In the genomic region with DNA sequence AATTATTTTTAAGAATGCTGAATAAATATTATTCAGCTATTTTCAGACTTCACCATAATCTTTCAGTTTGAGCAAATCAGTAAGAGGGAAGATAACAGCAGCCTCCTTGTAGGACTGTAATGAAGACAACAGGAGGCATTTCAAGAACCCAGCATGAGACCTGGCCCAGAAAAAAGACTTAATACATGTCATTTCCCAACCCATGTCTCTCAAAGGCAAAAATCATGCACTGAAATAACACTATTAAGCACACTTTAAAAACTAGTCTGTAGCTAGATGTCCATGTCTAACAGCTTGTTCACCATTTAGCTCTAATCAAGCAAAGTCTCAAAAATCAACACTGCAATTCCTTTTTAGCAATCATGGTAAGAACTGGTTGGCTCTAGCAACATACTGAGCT, we compare ENCODE assay signal across 25 cellular contexts.
A peak's percentile ranks its signal among the peaks of the same experiment; 100 is the strongest.
DNase-seq lines count a peak whose midpoint lies in the region; ATAC-seq and TF ChIP-seq lines count a peak whose summit lies in the region.
"Had no signal": no experiment of that assay in that cellular context is flagged by ENCODE, and none has a peak within 500 bp of the region (broad histone marks: within the 10 kb centered on the region; RNA-seq: fewer than 3 reads in every experiment).

No MANE protein-coding gene starts in this region.

- H3K23me2 ChIP-seq in H9 (ENCODE audit: insufficient read length, low read depth, low read length, poor library complexity, severe bottlenecking) = no peaks in the 10 kb centered on the region

- H2AFZ ChIP-seq in H9 (ENCODE audit: low read length) = no peak overlapping the region

- H3K27me3 ChIP-seq in HUES48 (ENCODE audit: control insufficient read depth, insufficient read depth, low read length) = no peaks in the 10 kb centered on the region
- no peaks in the 10 kb centered on the region for H3K27me3 ChIP-seq in H9 (ENCODE audit: insufficient read depth, low read length)
- H3K27me3 ChIP-seq: adrenal gland had no signal

- no peak overlapping the region for H2AK5ac ChIP-seq in H9 (ENCODE audit: insufficient read length, low read length)

- H3K79me1 ChIP-seq in H9 (ENCODE audit: insufficient read depth, low read depth, low read length, poor library complexity, severe bottlenecking) = no peaks in the 10 kb centered on the region

- H2BK5ac ChIP-seq in H9 (ENCODE audit: insufficient read length, low read length) = no peak overlapping the region

- H3K79me2 ChIP-seq in H9 (ENCODE audit: insufficient read depth, low read length) = no peaks in the 10 kb centered on the region; the same call in 1 of the 2 replicates

- no peak overlapping the region for H3T11ph ChIP-seq in H9 (ENCODE audit: low read length)

- peaks cover 13% of the 10 kb centered on the region for H3K36me3 ChIP-seq in HUES48 (ENCODE audit: control insufficient read depth, insufficient read depth, low read length)

- ATAC-seq in HG03442 (IDR thresholded peaks at IDR 0.05; ENCODE audit: unreplicated experiment) = no peak
- no peak for ATAC-seq in HG02970 (IDR thresholded peaks at IDR 0.05; ENCODE audit: low FRiP score, unreplicated experiment)
- ATAC-seq: activated T-cell treated with anti-CD3 and anti-CD28 coated beads, Interleukin-2, amount 50 U/mL, for 72 hours; SK-N-SH treated with all-trans-retinoic acid at 6 μM for 48 hours; stimulated activated naive B cell treated with anti-CD40 and anti-IgM and Interleukin-4, amounts not matched to agents 10 μg/mL and 1 μg/mL and 100 μg/mL, for 72 hours had no signal

- H3K9ac ChIP-seq in HUES48 (ENCODE audit: low read depth, low read length) = no peak overlapping the region
- H3K9ac ChIP-seq in H9 (ENCODE audit: extremely low read depth, insufficient read length, low read length) = no peak overlapping the region

- H4K20me1 ChIP-seq in H9 (ENCODE audit: control insufficient read depth, insufficient read depth, insufficient read length) = no peaks in the 10 kb centered on the region

- no peak overlapping the region for H2BK15ac ChIP-seq in H9 (ENCODE audit: low read depth, low read length)

- no peak overlapping the region for H4K5ac ChIP-seq in H9 (ENCODE audit: insufficient read length, low read depth, low read length)

- peaks cover 0 to 20% (median 13%) of the 10 kb centered on the region in 3 experiments; a peak in 5 of 7 replicates for H3K36me3 Mint-ChIP-seq in H9 (ENCODE audit: insufficient read depth in 1 of 3, low read depth in 3 of 3)
- H3K36me3 Mint-ChIP-seq: stimulated activated naive B cell treated with anti-CD40 and anti-IgM and Interleukin-4, amounts not matched to agents 10 μg/mL and 1 μg/mL and 100 μg/mL, for 72 hours had no signal

- no peak overlapping the region for H3K4me3 ChIP-seq in HUES48 (ENCODE audit: low read depth, low read length)
- no peak overlapping the region for H3K4me3 ChIP-seq in astrocyte of the spinal cord (ENCODE audit: low read depth, low read length)
- H3K4me3 ChIP-seq: adrenal gland, lung had no signal

- H4K91ac ChIP-seq in H9 (ENCODE audit: insufficient read length, low read depth, low read length) = no peak overlapping the region

- no peak overlapping the region for H3K23ac ChIP-seq in H9 (ENCODE audit: insufficient read length, low read depth, low read length)

- TF ChIP-seq CTCF in astrocyte of the spinal cord (IDR thresholded peaks at IDR 0.05; ENCODE audit: low read depth, low read length) (no peak), H9 (conservative IDR thresholded peaks at IDR 0.05) (no peak)

- H2BK20ac ChIP-seq in H9 (ENCODE audit: low read depth, low read length, poor library complexity, severe bottlenecking) = no peak overlapping the region

- H3K9me3 ChIP-seq in HUES48 (ENCODE audit: control insufficient read depth, insufficient read depth, low read length) (no peaks in the 10 kb centered on the region), H9 (ENCODE audit: control insufficient read depth, low read depth, low read length) (no peaks in the 10 kb centered on the region)
- H3K9me3 ChIP-seq: adrenal gland had no signal

- no peak overlapping the region for H3K4me2 ChIP-seq in H9 (ENCODE audit: insufficient read depth, insufficient read length, low read length)

- no peak overlapping the region for H2BK12ac ChIP-seq in H9 (ENCODE audit: insufficient read length, low read depth, low read length)

- no peak overlapping the region for H3K4me3 Mint-ChIP-seq in H9
- H3K4me3 Mint-ChIP-seq: activated CD4-positive, alpha-beta T cell treated with anti-CD3 and anti-CD28 coated beads, Interleukin-2, amount 10 ng/mL, durations not matched to agents 24 days and 14 days; activated T-cell treated with anti-CD3 and anti-CD28 coated beads, Interleukin-2, amount 50 U/mL, for 72 hours; stimulated activated naive B cell treated with anti-CD40 and anti-IgM and Interleukin-4, amounts not matched to agents 10 μg/mL and 1 μg/mL and 100 μg/mL, for 72 hours had no signal

- H2BK120ac ChIP-seq in H9 (ENCODE audit: low read depth, low read length, poor library complexity, severe bottlenecking) = no peak overlapping the region

- no peaks in the 10 kb centered on the region for H3K9me3 Mint-ChIP-seq in H9
- H3K9me3 Mint-ChIP-seq: activated CD4-positive, alpha-beta T cell treated with anti-CD3 and anti-CD28 coated beads, Interleukin-2, amount 10 ng/mL, durations not matched to agents 24 days and 14 days; activated T-cell treated with anti-CD3 and anti-CD28 coated beads, Interleukin-2, amount 50 U/mL, for 72 hours; stimulated activated naive B cell treated with anti-CD40 and anti-IgM and Interleukin-4, amounts not matched to agents 10 μg/mL and 1 μg/mL and 100 μg/mL, for 72 hours had no signal

- in situ Hi-C loops in astrocyte of the spinal cord (cut with HindIII; ENCODE audit: low sequenced_read_pairs) = no loop called here

- no peak overlapping the region; a peak in 2 of 7 replicates for H3K27ac Mint-ChIP-seq in H9
- H3K27ac Mint-ChIP-seq: activated CD4-positive, alpha-beta T cell treated with anti-CD3 and anti-CD28 coated beads, Interleukin-2, amount 10 ng/mL, durations not matched to agents 24 days and 14 days; activated T-cell treated with anti-CD3 and anti-CD28 coated beads, Interleukin-2, amount 50 U/mL, for 72 hours; stimulated activated naive B cell treated with anti-CD40 and anti-IgM and Interleukin-4, amounts not matched to agents 10 μg/mL and 1 μg/mL and 100 μg/mL, for 72 hours had no signal

- H3K18ac ChIP-seq in H9 (ENCODE audit: insufficient read length, low read depth, low read length) = no peak overlapping the region

- no peak overlapping the region for H3K56ac ChIP-seq in H9 (ENCODE audit: insufficient read length, low read depth, low read length)

- no peak overlapping the region for H4K8ac ChIP-seq in H9 (replicated peaks; ENCODE audit: insufficient read length, low read depth, low read length)

- peaks cover 18% of the 10 kb centered on the region for H3K4me1 ChIP-seq in HUES48 (ENCODE audit: control insufficient read depth, insufficient read depth, low read length)
- H3K4me1 ChIP-seq in H9 (ENCODE audit: insufficient read depth, low read length) = peaks cover 4% of the 10 kb centered on the region; the same call in 1 of the 2 replicates

- peaks cover 15 to 20% of the 10 kb centered on the region in 2 experiments for H3K4me1 Mint-ChIP-seq in H9
- H3K4me1 Mint-ChIP-seq: activated CD4-positive, alpha-beta T cell treated with anti-CD3 and anti-CD28 coated beads, Interleukin-2, amount 10 ng/mL, durations not matched to agents 24 days and 14 days; stimulated activated naive B cell treated with anti-CD40 and anti-IgM and Interleukin-4, amounts not matched to agents 10 μg/mL and 1 μg/mL and 100 μg/mL, for 72 hours had no signal

- H3K4ac ChIP-seq in H9 (ENCODE audit: low read depth, low read length) = no peak overlapping the region

- H3K14ac ChIP-seq in H9 (ENCODE audit: insufficient read depth, low read length) = no peak overlapping the region

- DNase-seq in astrocyte of the spinal cord (ENCODE audit: low read depth, low spot score) (peak; percentile 24), iPS-NIHi7 (ENCODE audit: extremely low spot score) (peak; percentile 16), retina (peak; percentile 15), NCI-H1105 treated with DMSO at 0.1 percent for 48 hours (lab: John Stamatoyannopoulos, UW) (no peak), H9 (no peak)
- DNase-seq: activated CD4-positive, alpha-beta T cell treated with anti-CD3 and anti-CD28 coated beads, Interleukin-2, amount 10 ng/mL, durations not matched to agents 24 days and 14 days; activated naive CD4-positive, alpha-beta T cell treated with Interleukin-2 at 50 U/mL for 16 hours; activated T-cell treated with anti-CD3 and anti-CD28 coated beads, Interleukin-2, amount 50 U/mL, for 72 hours; adrenal gland; cortex of kidney; DND-41; HCEC 1CT; kidney glomerular epithelial cell; NCI-H1092; NCI-H2081 treated with DMSO at 0.1 percent for 48 hours; NCI-H524; RPMI8226; stimulated activated CD4-positive, alpha-beta T cell treated with anti-CD3 and anti-CD28 coated beads, Interleukin-4, amount 100 ng/mL, for 1 hour; stimulated activated naive B cell treated with anti-CD40 and anti-IgM and Interleukin-4, amounts not matched to agents 10 μg/mL and 1 μg/mL and 100 μg/mL, for 72 hours; T-helper 2 cell had no signal

- H3K27me3 Mint-ChIP-seq in H9 (ENCODE audit: low read depth) = no peaks in the 10 kb centered on the region
- H3K27me3 Mint-ChIP-seq: activated CD4-positive, alpha-beta T cell treated with anti-CD3 and anti-CD28 coated beads, Interleukin-2, amount 10 ng/mL, durations not matched to agents 24 days and 14 days had no signal

- H3K27ac ChIP-seq in HUES48 (ENCODE audit: low read depth, low read length) = peak overlapping the region; percentile 24
- no peak overlapping the region for H3K27ac ChIP-seq in H9 (ENCODE audit: insufficient read length, low read depth, low read length)
- H3K27ac ChIP-seq: adrenal gland had no signal

Comparison
In these comparisons a context has a peak if more than half of its experiments do, and no peak if none do; other contexts are left out.
1. DNase-seq: peak in astrocyte of the spinal cord (single experiment), iPS-NIHi7 (single experiment) and retina (single experiment); none in NCI-H1105 treated with DMSO at 0.1 percent for 48 hours (single experiment) and H9 (single experiment).